Comparison of ENCODE assay signal across 34 cellular contexts in the genomic region with DNA sequence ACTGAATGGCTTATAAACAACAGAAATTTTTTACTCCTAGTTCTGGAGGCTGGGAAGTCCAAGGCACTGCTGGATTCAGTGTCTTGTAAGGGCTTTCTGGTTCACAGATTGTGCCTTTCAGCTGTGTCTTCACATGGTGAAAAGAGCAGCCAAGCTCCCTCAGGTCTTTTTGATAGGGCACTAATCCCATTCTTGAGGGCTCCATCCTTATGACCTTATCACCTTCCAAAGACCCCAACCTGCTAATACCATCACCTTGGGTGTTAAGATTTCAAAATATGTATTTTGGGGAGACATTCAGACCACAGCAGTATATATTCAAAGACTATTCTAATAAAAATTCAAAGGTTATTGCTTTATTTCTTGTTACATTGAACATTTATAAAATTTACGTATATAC.
"Had no signal": no experiment of that assay in that cellular context is flagged by ENCODE, and none has a peak within 500 bp of the region (broad histone marks: within the 10 kb centered on the region; RNA-seq: fewer than 3 reads in every experiment).

No MANE protein-coding gene starts in this region.

- ATAC-seq: activated naive CD4-positive, alpha-beta T cell treated with anti-CD3 and anti-CD28 coated beads, Interleukin-2, amount 50 U/mL, for 72 hours; activated naive CD8-positive, alpha-beta T cell treated with anti-CD3 and anti-CD28 coated beads, Interleukin-2, amount 50 U/mL, for 24 hours; activated T-cell treated with anti-CD3 and anti-CD28 coated beads, Interleukin-2, amount 50 U/mL, for 4 hours; activated T-cell treated with anti-CD3 and anti-CD28 coated beads, Interleukin-2, amount 50 U/mL, for 72 hours; activated T-helper 17 cell treated with anti-CD3 and anti-CD28 coated beads, Interleukin-2, amount 50 U/mL, for 72 hours; body of pancreas had no signal

- H3K4me3 ChIP-seq: adrenal gland, ascending aorta, body of pancreas, breast epithelium, cardiac muscle cell had no signal

- H3K36me3 ChIP-seq: adrenal gland, ascending aorta, brain microvascular endothelial cell, breast epithelium, cardiac muscle cell had no signal

- H3K27me3 ChIP-seq: adrenal gland, ascending aorta, body of pancreas, brain microvascular endothelial cell, breast epithelium had no signal

- H3K4me1 ChIP-seq: adrenal gland, ascending aorta, breast epithelium had no signal

- H3K27ac ChIP-seq: adrenal gland, ascending aorta, body of pancreas, brain microvascular endothelial cell, breast epithelium, cardiac muscle cell had no signal

- H3K9me3 ChIP-seq: adrenal gland, body of pancreas, breast epithelium had no signal

- FAIRE-seq: astrocyte, bronchial epithelial cell had no signal

- DNase-seq: activated effector memory CD4-positive, alpha-beta T cell treated with anti-CD3 and anti-CD28 coated beads, Interleukin-2, amount 50 U/mL, for 16 hours; activated effector memory CD4-positive, alpha-beta T cell treated with Interleukin-2 at 50 U/mL for 16 hours; activated gamma-delta T cell; activated gamma-delta T cell treated with Interleukin-2 at 50 U/mL for 16 hours; activated naive CD4-positive, alpha-beta T cell; activated naive CD4-positive, alpha-beta T cell treated with anti-CD3 and anti-CD28 coated beads for 36 hours; activated naive CD4-positive, alpha-beta T cell treated with anti-CD3 and anti-CD28 coated beads, Interleukin-2, amount 10 ng/mL, durations not matched to agents 7 days and 5 days; activated naive CD4-positive, alpha-beta T cell treated with anti-CD3 and anti-CD28 coated beads, Interleukin-2, amount 50 U/mL, for 16 hours; activated naive CD4-positive, alpha-beta T cell treated with Interleukin-2 at 50 U/mL for 16 hours; activated naive CD8-positive, alpha-beta T cell treated with anti-CD3 and anti-CD28 coated beads for 36 hours; activated naive CD8-positive, alpha-beta T cell treated with anti-CD3 and anti-CD28 coated beads, Interleukin-2, amount 10 ng/mL, durations not matched to agents 7 days and 5 days; activated naive CD8-positive, alpha-beta T cell treated with anti-CD3 and anti-CD28 coated beads, Interleukin-2, amount 50 U/mL, for 24 hours; activated T-cell treated with anti-CD3 and anti-CD28 coated beads, Interleukin-2, amount 50 U/mL, for 1 hour; activated T-cell treated with anti-CD3 and anti-CD28 coated beads, Interleukin-2, amount 50 U/mL, for 24 hours; activated T-cell treated with anti-CD3 and anti-CD28 coated beads, Interleukin-2, amount 50 U/mL, for 4 hours; activated T-cell treated with anti-CD3 and anti-CD28 coated beads, Interleukin-2, amount 50 U/mL, for 48 hours; activated T-cell treated with anti-CD3 and anti-CD28 coated beads, Interleukin-2, amount 50 U/mL, for 72 hours; adrenal gland; amniotic stem cell; amygdala; anterior cingulate cortex; aorta; body of pancreas; brain microvascular endothelial cell; caudate nucleus; central memory CD4-positive, alpha-beta T cell; cerebellar nuclear complex had no signal
